Comparison of ENCODE assay signal across 1 cellular context in the genomic region with DNA sequence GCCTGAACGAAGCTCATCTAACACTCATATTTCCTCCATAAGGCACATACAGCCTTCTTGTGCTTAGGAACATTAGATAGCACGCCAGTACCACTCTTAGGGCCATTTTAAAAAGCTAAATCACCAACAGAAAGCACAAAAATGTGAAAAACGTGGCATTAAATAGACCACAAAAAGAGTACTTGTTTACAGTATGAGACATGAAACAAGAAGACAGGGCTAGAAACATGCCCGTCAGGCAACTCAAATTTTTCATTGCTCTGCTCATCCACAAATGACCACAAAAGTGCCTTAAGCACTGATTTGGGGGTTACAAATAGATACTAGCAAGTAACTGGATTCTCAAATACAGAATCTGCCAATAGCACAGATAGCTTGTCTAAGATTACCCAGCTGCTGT.
TF ChIP-seq lines count a peak whose summit lies in the region.

No MANE protein-coding gene starts in this region.

TF ChIP-seq in HepG2, 621 proteins besides CTCF, POLR2A, EP300 and RAD21:
- TF ChIP-seq ZNF318 (CRISPR knock-in tag; IDR thresholded peaks at IDR 0.05) (no peak), ZNF788 (CRISPR knock-in tag; IDR thresholded peaks at IDR 0.05; ENCODE audit: borderline replicate concordance) (no peak), TGIF2 (CRISPR knock-in tag; IDR thresholded peaks at IDR 0.05) (no peak), HNF4A (CRISPR knock-in tag; IDR thresholded peaks at IDR 0.05) (no peak), NR2C2 (CRISPR knock-in tag; IDR thresholded peaks at IDR 0.05; ENCODE audit: borderline replicate concordance) (no peak), ZNF572 (CRISPR knock-in tag; IDR thresholded peaks at IDR 0.05) (no peak), SMC3 (IDR thresholded peaks at IDR 0.05; ENCODE audit: low read length) (no peak), ZNF407 (CRISPR knock-in tag; IDR thresholded peaks at IDR 0.05; ENCODE audit: not compliant biosample characterization) (no peak), ZSCAN21 (CRISPR knock-in tag; IDR thresholded peaks at IDR 0.05; ENCODE audit: borderline replicate concordance) (no peak), ZFX (CRISPR knock-in tag; IDR thresholded peaks at IDR 0.05; ENCODE audit: low read depth) (no peak), SMYD3 (CRISPR knock-in tag; IDR thresholded peaks at IDR 0.05) (no peak), SKIL (CRISPR knock-in tag; IDR thresholded peaks at IDR 0.05; ENCODE audit: borderline replicate concordance) (no peak)
- TF ChIP-seq, protein P1, sequence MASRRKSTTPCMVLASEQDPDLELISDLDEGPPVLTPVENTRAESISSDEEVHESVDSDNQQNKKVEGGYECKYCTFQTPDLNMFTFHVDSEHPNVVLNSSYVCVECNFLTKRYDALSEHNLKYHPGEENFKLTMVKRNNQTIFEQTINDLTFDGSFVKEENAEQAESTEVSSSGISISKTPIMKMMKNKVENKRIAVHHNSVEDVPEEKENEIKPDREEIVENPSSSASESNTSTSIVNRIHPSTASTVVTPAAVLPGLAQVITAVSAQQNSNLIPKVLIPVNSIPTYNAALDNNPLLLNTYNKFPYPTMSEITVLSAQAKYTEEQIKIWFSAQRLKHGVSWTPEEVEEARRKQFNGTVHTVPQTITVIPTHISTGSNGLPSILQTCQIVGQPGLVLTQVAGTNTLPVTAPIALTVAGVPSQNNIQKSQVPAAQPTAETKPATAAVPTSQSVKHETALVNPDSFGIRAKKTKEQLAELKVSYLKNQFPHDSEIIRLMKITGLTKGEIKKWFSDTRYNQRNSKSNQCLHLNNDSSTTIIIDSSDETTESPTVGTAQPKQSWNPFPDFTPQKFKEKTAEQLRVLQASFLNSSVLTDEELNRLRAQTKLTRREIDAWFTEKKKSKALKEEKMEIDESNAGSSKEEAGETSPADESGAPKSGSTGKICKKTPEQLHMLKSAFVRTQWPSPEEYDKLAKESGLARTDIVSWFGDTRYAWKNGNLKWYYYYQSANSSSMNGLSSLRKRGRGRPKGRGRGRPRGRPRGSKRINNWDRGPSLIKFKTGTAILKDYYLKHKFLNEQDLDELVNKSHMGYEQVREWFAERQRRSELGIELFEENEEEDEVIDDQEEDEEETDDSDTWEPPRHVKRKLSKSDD (CRISPR knock-in tag; IDR thresholded peaks at IDR 0.05; ENCODE audit: low read depth): no peak
